ENCODE assay signal across 8 cellular contexts in genomic region chr7:725223-726005, GRCh38. TPM values are rescaled to one million over a fixed set of nuclear protein-coding genes. Genes with fewer than 3 reads are reported as not detected.
A peak's percentile ranks its signal among the peaks of the same experiment; 100 is the strongest.
DNase-seq lines count a peak whose midpoint lies in the region; ATAC-seq, FAIRE-seq and TF ChIP-seq lines count a peak whose summit lies in the region.

No MANE protein-coding gene starts in this region.

- no peak for ATAC-seq in HG03342 (IDR thresholded peaks at IDR 0.05; ENCODE audit: unreplicated experiment)

- peak overlapping the region; percentile 21; the same call in 1 of the 2 replicates for H3K27ac ChIP-seq in DOHH2 (ENCODE audit: low read depth, low read length)

- no peaks in the 10 kb centered on the region for H3F3A ChIP-seq in DOHH2 (ENCODE audit: control insufficient read depth, insufficient read depth)

- H3K4me1 Mint-ChIP-seq in chondrocyte (ENCODE audit: low read depth) (peaks cover 27% of the 10 kb centered on the region), nephron progenitor cell (peaks cover 21% of the 10 kb centered on the region)

- TF ChIP-seq CTCF in DOHH2 (IDR thresholded peaks at IDR 0.05; ENCODE audit: low read depth, low read length, poor library complexity, severe bottlenecking) (no peak), chondrocyte (IDR thresholded peaks at IDR 0.05) (no peak), nephron progenitor cell (IDR thresholded peaks at IDR 0.05) (no peak)

- no peak overlapping the region for H3K27ac Mint-ChIP-seq in chondrocyte (ENCODE audit: unreplicated experiment)
- no peak overlapping the region for H3K27ac Mint-ChIP-seq in nephron progenitor cell

- H3K36me3 Mint-ChIP-seq in chondrocyte (ENCODE audit: low read depth) (peaks cover 11% of the 10 kb centered on the region), nephron progenitor cell (ENCODE audit: low read depth) (peaks cover 64% of the 10 kb centered on the region)

- peaks cover 88% of the 10 kb centered on the region for H3K79me2 ChIP-seq in DOHH2 (ENCODE audit: control insufficient read depth, low read length)

- DNase-seq in M059J (ENCODE audit: low read depth): peak; percentile 82
- DNase-seq in chondrocyte (ENCODE audit: low spot score): no peak
- DNase-seq in nephron progenitor cell: no peak
- no peak for DNase-seq in urothelium cell line (ENCODE audit: low spot score)
- no peak for DNase-seq in cerebellum (ENCODE audit: low spot score)
- DNase-seq in NCI-H2107 (lab: John Stamatoyannopoulos, UW): no peak

- H3K4me3 ChIP-seq in DOHH2 (ENCODE audit: low read length): peak overlapping the region; percentile 75

- H3K36me3 ChIP-seq in DOHH2 (ENCODE audit: control insufficient read depth, low read length): peaks cover 70% of the 10 kb centered on the region

- H3K9me3 Mint-ChIP-seq in chondrocyte (ENCODE audit: low read depth): peaks cover 13% of the 10 kb centered on the region
- peaks cover 56% of the 10 kb centered on the region for H3K9me3 Mint-ChIP-seq in nephron progenitor cell

- no peak for FAIRE-seq in urothelium cell line (lab: Jason Lieb, UNC)

- H4K20me1 ChIP-seq in DOHH2 (ENCODE audit: control insufficient read depth, insufficient read depth, low read depth, low read length): no peaks in the 10 kb centered on the region

- peak overlapping the region; percentile 65 for H3K4me3 Mint-ChIP-seq in chondrocyte (ENCODE audit: unreplicated experiment)
- H3K4me3 Mint-ChIP-seq in nephron progenitor cell: peak overlapping the region; percentile 78

- H3K27me3 Mint-ChIP-seq in chondrocyte (ENCODE audit: low read depth): no peaks in the 10 kb centered on the region
- peaks cover 3% of the 10 kb centered on the region for H3K27me3 Mint-ChIP-seq in nephron progenitor cell (ENCODE audit: low read depth, poor library complexity)

- H3K9me3 ChIP-seq in DOHH2 (ENCODE audit: control insufficient read depth, insufficient read depth, low read length): peaks cover 23% of the 10 kb centered on the region; the same call in 1 of the 2 replicates

- no peaks in the 10 kb centered on the region for H3K9me2 ChIP-seq in DOHH2 (replicated peaks; ENCODE audit: control insufficient read depth, low read length)

- peaks cover 24% of the 10 kb centered on the region for H3K4me1 ChIP-seq in DOHH2 (ENCODE audit: control insufficient read depth, low read length)

- peak overlapping the region; percentile 73 for H3K4me2 ChIP-seq in DOHH2 (ENCODE audit: low read length)

- H3K27me3 ChIP-seq in DOHH2 (ENCODE audit: control insufficient read depth, low read length): no peaks in the 10 kb centered on the region

RNA-seq across cellular contexts. Expression of gene DNAAF5, which starts 1.1 kb away (rescaled TPM):
- 23.3 and 35.4 TPM in 2 replicates for total RNA-seq in M059J (2014; rRNA removed; shearing (Covaris generic))
- total RNA-seq in chondrocyte (15.3 to 23.2 TPM (median 16.6 TPM) in 3 replicates), cerebellum (13.6 TPM)

RNA-seq across cellular contexts. Expression of gene PRKAR1B, which starts 1.7 kb away (rescaled TPM):
- 30.3 and 33.9 TPM in 2 replicates for total RNA-seq in M059J (2014; rRNA removed; shearing (Covaris generic))
- total RNA-seq in chondrocyte (7.7 to 8.6 TPM (median 7.9 TPM) in 3 replicates), cerebellum (41.4 TPM)
